In the genomic region with DNA sequence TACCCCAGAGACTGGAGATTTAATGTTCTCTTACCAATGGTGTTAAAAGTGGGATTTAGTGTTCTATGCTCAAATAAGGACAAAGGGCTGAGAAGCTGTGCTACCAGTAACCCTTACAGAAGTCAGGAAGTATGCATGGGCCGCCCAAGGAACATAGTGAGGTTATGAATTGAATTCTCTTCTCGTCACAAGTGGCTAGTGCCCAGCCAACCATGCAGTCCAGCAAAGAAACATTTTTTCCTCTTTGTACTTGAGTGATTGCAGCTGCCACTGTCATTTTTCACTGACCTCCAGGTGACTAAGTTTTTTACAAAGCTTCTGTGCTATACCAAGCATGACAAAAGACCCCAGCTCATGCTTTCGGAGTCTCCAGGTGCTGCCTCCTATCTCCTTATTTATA, we compare ENCODE assay signal across 9 cellular contexts.
DNase-seq lines count a peak whose midpoint lies in the region; ATAC-seq lines count a peak whose summit lies in the region.
"Had no signal": no experiment of that assay in that cellular context is flagged by ENCODE, and none has a peak within 500 bp of the region (broad histone marks: within the 10 kb centered on the region; RNA-seq: fewer than 3 reads in every experiment).

No MANE protein-coding gene starts in this region.

- peak; percentile 84 for ATAC-seq in GM18508 (IDR thresholded peaks at IDR 0.05; ENCODE audit: insufficient read depth, unreplicated experiment)
- ATAC-seq in GM21717 (IDR thresholded peaks at IDR 0.05; ENCODE audit: unreplicated experiment), result peak; percentile 79
- peak; percentile 96 for ATAC-seq in HG03460 (IDR thresholded peaks at IDR 0.05; ENCODE audit: unreplicated experiment)
- ATAC-seq in activated CD4-positive, CD25-positive, alpha-beta regulatory T cell treated with anti-CD3 and anti-CD28 coated beads, Interleukin-2, amount 50 U/mL, for 24 hours, result no peak

- DNase-seq in kidney glomerular epithelial cell (lab: John Stamatoyannopoulos, UW), result peak; percentile 88
- DNase-seq in NCI-H446 (lab: John Stamatoyannopoulos, UW), result no peak
- no peak for DNase-seq in DMS 273 (lab: John Stamatoyannopoulos, UW; ENCODE audit: unreplicated experiment)
- DNase-seq in activated CD4-positive, alpha-beta T cell treated with anti-CD3 and anti-CD28 coated beads, Interleukin-2, amount 50 U/mL, for 1 hour, result no peak
- DNase-seq: small intestine had no signal

Comparison
In these comparisons a context has a peak if more than half of its experiments do, and no peak if none do; other contexts are left out.
1. ATAC-seq: peak in GM18508 (single experiment), GM21717 (single experiment) and HG03460 (single experiment); none in activated CD4-positive, CD25-positive, alpha-beta regulatory T cell treated with anti-CD3 and anti-CD28 coated beads, Interleukin-2, amount 50 U/mL, for 24 hours (0 of 2).